In the genomic region with DNA sequence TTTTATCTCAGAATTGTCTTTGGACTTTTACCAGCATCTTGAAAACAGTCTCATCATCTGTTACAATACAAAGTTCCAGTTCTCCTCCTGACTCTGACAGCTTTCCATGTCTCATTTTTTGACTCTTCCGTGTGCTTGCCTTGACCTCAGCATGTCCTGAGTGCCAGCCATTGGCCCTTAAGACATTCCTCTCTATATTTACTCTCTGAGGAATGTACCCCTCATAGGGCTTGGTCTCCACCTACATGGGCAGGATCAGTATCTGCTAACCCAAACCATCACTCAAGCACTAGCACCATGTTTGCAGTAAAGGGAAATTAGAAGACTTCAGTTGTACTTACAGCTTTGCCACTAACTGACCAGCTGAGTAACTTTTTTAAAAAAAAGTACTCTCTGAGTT, we compare ENCODE assay signal across 11 cellular contexts. TPM values are rescaled to one million over a fixed set of nuclear protein-coding genes. Genes with fewer than 3 reads are reported as not detected.
"Had no signal": no experiment of that assay in that cellular context is flagged by ENCODE, and none has a peak within 500 bp of the region (broad histone marks: within the 10 kb centered on the region; RNA-seq: fewer than 3 reads in every experiment).

No MANE protein-coding gene starts in this region.

- H2AFZ ChIP-seq: GM23248 had no signal

- H3K4me2 ChIP-seq: KMS-11 had no signal

- H3K27ac Mint-ChIP-seq: HFFc6, IgD-negative memory B cell had no signal

- H3K9me3 Mint-ChIP-seq: HFFc6, IgD-negative memory B cell had no signal

- H3K27ac ChIP-seq: GM23248, KMS-11 had no signal

- H3K4me3 Mint-ChIP-seq: HFFc6, IgD-negative memory B cell had no signal

- H3K4me1 ChIP-seq: HAP-1 had no signal

- ATAC-seq: HCT116 had no signal

- H3K36me3 ChIP-seq: HAP-1 had no signal

- H3K9ac ChIP-seq: GM23248, KMS-11 had no signal

- H3K4me3 ChIP-seq: GM23248, HAP-1 had no signal

- DNase-seq: GM23248, GOT3, H7, HFFc6, KBM-7 had no signal

- H3K9me3 ChIP-seq: HAP-1 had no signal

RNA-seq across cellular contexts. Expression of a gene that starts 16.2 kb away (rescaled TPM):
- total RNA-seq: GM23248, H4, H7, HFFc6, HT-29 had no signal
- polyA plus RNA-seq: GM23248, IgD-negative memory B cell had no signal
